ENCODE assay signal across 8 cellular contexts in genomic region chr11:10735532-10736465, GRCh38. TPM values are rescaled to one million over a fixed set of nuclear protein-coding genes. Genes with fewer than 3 reads are reported as not detected.
DNase-seq lines count a peak whose midpoint lies in the region; ATAC-seq, FAIRE-seq and TF ChIP-seq lines count a peak whose summit lies in the region.

No MANE protein-coding gene starts in this region.

- no peaks in the 10 kb centered on the region for H3K9me3 ChIP-seq in K562 (replicated peaks; ENCODE audit: control insufficient read depth, insufficient read depth, low read depth, low read length)

- in situ Hi-C loops in K562 (cut with MboI): loop anchor here (5.0 to 25.0 kb wide), 3 partner anchors 223 to 523 kb away; no protein-coding TSS in a partner anchor

- H4K20me1 ChIP-seq in K562 (replicated peaks; ENCODE audit: control insufficient read depth, insufficient read depth, low read length): no peaks in the 10 kb centered on the region

- CTCF ChIA-PET in K562 (lab: Yijun Ruan, JAX; ENCODE audit: low intra/inter-chr PET ratio): interaction anchor here (0.5 to 3.8 kb wide), 14 partner anchors 26 to 1246 kb away, joined by 3 to 39 read pairs (median 5); no protein-coding TSS in a partner anchor

- FAIRE-seq in TTC549 (lab: Jason Lieb, UNC) (peak; percentile 73), K562 (lab: Jason Lieb, UNC) (peak; percentile 97)

- peak overlapping the region; percentile 27; the same call in 1 of the 2 replicates for H3K4me3 ChIP-seq in K562

- no peaks in the 10 kb centered on the region for H3K79me2 ChIP-seq in K562 (ENCODE audit: control insufficient read depth, insufficient read depth, low read length)

- peak; percentile 28; the same call in 1 of the 2 replicates for TF ChIP-seq EP300 in K562 (IDR thresholded peaks at IDR 0.05; ENCODE audit: low read length)

- no peaks in the 10 kb centered on the region for H3K9me1 ChIP-seq in K562 (ENCODE audit: control insufficient read depth, insufficient read depth, low read length)

- peak; percentile 97 to 98 (median 98) for TF ChIP-seq CTCF in K562 (IDR thresholded peaks at IDR 0.05 in 2 of 3, conservative IDR thresholded peaks at IDR 0.05 in 1 of 3; ENCODE audit: insufficient read depth in 2 of 3, low read depth in 1 of 3, low read length in 3 of 3)

- DNase-seq in A172 (ENCODE audit: low spot score): peak; percentile 95
- peak; percentile 56 for DNase-seq in NCI-H2081 treated with DMSO at 0.1 percent for 48 hours (lab: John Stamatoyannopoulos, UW)
- DNase-seq in K562 (ENCODE audit: extremely low read depth in 1 of 4, low spot score in 3 of 4): peak; percentile 95 to 98 (median 96)
- peak; percentile 82 for DNase-seq in iPS DF 19.7 (ENCODE audit: low read depth, low spot score)
- DNase-seq in sciatic nerve (ENCODE audit: low spot score): peak; percentile 97

- H3K4me2 ChIP-seq in K562 (ENCODE audit: insufficient read depth, low read length): peak overlapping the region; percentile 71

- H3K4me1 ChIP-seq in K562 (replicated peaks in 1 of 2; ENCODE audit: control insufficient read depth in 2 of 2, insufficient read depth in 2 of 2, low read length in 2 of 2): peaks cover 7% of the 10 kb centered on the region in 2 experiments; a peak in 4 of 5 replicates

- no peak for TF ChIP-seq POLR2A in K562 (conservative IDR thresholded peaks at IDR 0.05)

- peak; percentile 99 to 100 for TF ChIP-seq RAD21 in K562 (CRISPR knock-in tag; conservative IDR thresholded peaks at IDR 0.05 in 1 of 2, IDR thresholded peaks at IDR 0.05 in 1 of 2)

- H3K9ac ChIP-seq in K562 (ENCODE audit: insufficient read depth in 1 of 2, low read depth in 2 of 2, low read length in 2 of 2): peak overlapping the region; percentile 64 to 82; a peak in 3 of 4 replicates

- intact Hi-C loops in K562 (cut with micrococcal nuclease) (loop anchor here (1.0 to 5.0 kb wide), 8 partner anchors 81 to 528 kb away; partner anchors contain the start of gene RNF141), sciatic nerve (cut with DNase I) (loop anchor here (5.0 kb wide), 1 partner anchor 323 kb away; no protein-coding TSS in a partner anchor)

- POLR2A ChIA-PET in K562 (lab: Yijun Ruan, JAX): interaction anchor here (0.6 to 0.9 kb wide), 3 partner anchors 166 to 535 kb away, joined by 3 to 4 read pairs (median 3); partner anchors contain the start of gene AMPD3

- no TSS peak for BruUV-seq in K562 (replicated peaks; lab: Mats Ljungman, UMichigan)

- peak overlapping the region; percentile 93 for H2AFZ ChIP-seq in K562 (ENCODE audit: low read depth, low read length)

- no peaks in the 10 kb centered on the region for H3K27me3 ChIP-seq in K562 (ENCODE audit: control insufficient read depth in 2 of 2, insufficient read depth in 2 of 2, low read length in 2 of 2)

- peak overlapping the region; percentile 76; the same call in 2 of the 3 replicates for H3K27ac ChIP-seq in K562 (ENCODE audit: extremely low read depth, low read depth, low read length)

- WGBS in K562 (ENCODE audit: insufficient coverage, low coverage, missing lambda C conversion rate): 2% methylated on average over 20 of the region's 20 CpGs

- peak; percentile 84 for ATAC-seq in GM18519 (IDR thresholded peaks at IDR 0.05; ENCODE audit: low FRiP score, unreplicated experiment)
- ATAC-seq in HG03064 (IDR thresholded peaks at IDR 0.05; ENCODE audit: low read depth, unreplicated experiment): peak; percentile 95
- ATAC-seq in K562: peak; percentile 100
- peak; percentile 99 for ATAC-seq in sciatic nerve

- H3K36me3 ChIP-seq in K562 (ENCODE audit: control insufficient read depth, insufficient read depth, low read length): no peaks in the 10 kb centered on the region

TF ChIP-seq in K562, 482 proteins besides CTCF, POLR2A, EP300 and RAD21 (continues in another document):
- no peak for TF ChIP-seq RBM17 (IDR thresholded peaks at IDR 0.05; ENCODE audit: borderline replicate concordance, low read depth, low read length)
- peak; percentile 66 for TF ChIP-seq SOX6 (IDR thresholded peaks at IDR 0.05)
- TF ChIP-seq ZNF431 (CRISPR knock-in tag; IDR thresholded peaks at IDR 0.05): no peak
- peak; percentile 100 for TF ChIP-seq SMC3 (conservative IDR thresholded peaks at IDR 0.05; ENCODE audit: insufficient read depth, low read depth, low read length)
- TF ChIP-seq FOXK2 (conservative IDR thresholded peaks at IDR 0.05 in 1 of 2, IDR thresholded peaks at IDR 0.05 in 1 of 2; ENCODE audit: low read depth in 2 of 2): peak; percentile 96 to 98
- TF ChIP-seq CEBPZ (IDR thresholded peaks at IDR 0.05; ENCODE audit: borderline replicate concordance, low read depth, low read length): no peak; the same call in 1 of the 2 replicates
- TF ChIP-seq BDP1 (IDR thresholded peaks at IDR 0.05; ENCODE audit: insufficient read depth, insufficient read length): no peak
- TF ChIP-seq NR2C1 (IDR thresholded peaks at IDR 0.05): no peak
- 0 out of 2 replicates have a peak, but pooled peaks have one; percentile 14 for TF ChIP-seq NR2C1 (tag; IDR thresholded peaks at IDR 0.05)
- 0 out of 2 replicates have a peak, but pooled peaks have one; percentile 39 for TF ChIP-seq NFRKB (IDR thresholded peaks at IDR 0.05; ENCODE audit: low read depth)
- 0 out of 2 replicates have a peak, but pooled peaks have one; percentile 36 for TF ChIP-seq C11orf30 (IDR thresholded peaks at IDR 0.05; ENCODE audit: low read depth)
- TF ChIP-seq FUS (optimal IDR thresholded peaks at IDR 0.05; ENCODE audit: low read depth, low read length): no peak
- TF ChIP-seq ZNF766 (CRISPR knock-in tag; conservative IDR thresholded peaks at IDR 0.05): no peak

RNA-seq across cellular contexts. Expression of gene CTR9, which starts 15.2 kb away (rescaled TPM):
- total RNA-seq in A172 (2014; rRNA removed; shearing (Covaris generic)): 22.6 and 23.1 TPM in 2 replicates
- 35.7 and 76.5 TPM in 2 replicates for total RNA-seq in K562 (2011; cell fraction: chromatin; rRNA removed; ENCODE audit: low replicate concordance)
- 13.2 and 17.0 TPM in 2 replicates for total RNA-seq in K562 (2011; cell fraction: nucleolus; rRNA removed)
- total RNA-seq in K562 (2011; cell fraction: nucleoplasm; rRNA removed): 24.9 and 31.0 TPM in 2 replicates
- total RNA-seq in K562 (2014; rRNA removed) (52.4 and 56.1 TPM in 2 replicates), K562 (2014; rRNA removed; fragmentation: Illumina TruSeq; extraction: Trizol) (51.9 and 61.2 TPM in 2 replicates), K562 (2015; rRNA removed; fragmentation: Illumina TruSeq; extraction: Trizol) (34.7 and 42.2 TPM in 2 replicates), K562 (2021) (52.7 and 57.9 TPM in 2 replicates), sciatic nerve (31.9 TPM)
- polyA plus RNA-seq in K562 (2011; rRNA removed) (17.6 and 27.3 TPM in 2 replicates), K562 (2014; fragmentation: Illumina TruSeq; extraction: Trizol) (74.3 and 79.3 TPM in 2 replicates), K562 (2014; fragmentation: Nextera tagmentation; extraction: Ambion mirVana) (10 to 100 TPM; 25.4 to 38.3 TPM), K562 (2014; rRNA removed) (47.3 and 49.7 TPM in 2 replicates)
- 8.8 and 10.4 TPM in 2 replicates for polyA plus RNA-seq in K562 (2011; cell fraction: cytosol; rRNA removed)
- 9.5 and 11.5 TPM in 2 replicates for polyA plus RNA-seq in K562 (2011; cell fraction: nucleus; rRNA removed)
- 33.8 and 38.2 TPM in 2 replicates for polyA plus RNA-seq in K562 (2012)
- 38.7 and 48.2 TPM in 2 replicates for polyA minus RNA-seq in K562 (2011; rRNA and poly(A)+ RNA removed)
- polyA minus RNA-seq in K562 (2011; cell fraction: cytosol; rRNA and poly(A)+ RNA removed): 20.4 and 24.3 TPM in 2 replicates
- polyA minus RNA-seq in K562 (2011; cell fraction: nucleus; rRNA and poly(A)+ RNA removed): 10.6 and 23.2 TPM in 2 replicates

RNA-seq across cellular contexts. Expression of gene IRAG1, which starts 42.2 kb away (rescaled TPM):
- not detected in 2 replicates for total RNA-seq in A172 (2014; rRNA removed; shearing (Covaris generic))
- 0.07 and 0.23 TPM in 2 replicates for total RNA-seq in K562 (2011; cell fraction: chromatin; rRNA removed; ENCODE audit: low replicate concordance)
- 0.17 and 0.26 TPM in 2 replicates for total RNA-seq in K562 (2011; cell fraction: nucleolus; rRNA removed)
- total RNA-seq in K562 (2011; cell fraction: nucleoplasm; rRNA removed): 0.15 TPM in 2 replicates
- total RNA-seq in K562 (2014; rRNA removed): 0.04 TPM in 1 of 2 replicates, not detected in the other
- 0.07 and 0.22 TPM in 2 replicates for total RNA-seq in K562 (2014; rRNA removed; fragmentation: Illumina TruSeq; extraction: Trizol)
- 0.08 and 0.11 TPM in 2 replicates for total RNA-seq in K562 (2015; rRNA removed; fragmentation: Illumina TruSeq; extraction: Trizol)
- 0.22 and 0.27 TPM in 2 replicates for total RNA-seq in K562 (2021)
- polyA plus RNA-seq in K562 (2011; rRNA removed): 0.11 and 0.14 TPM in 2 replicates
- 0.10 and 0.16 TPM in 2 replicates for polyA plus RNA-seq in K562 (2011; cell fraction: cytosol; rRNA removed)
- polyA plus RNA-seq in K562 (2011; cell fraction: nucleus; rRNA removed): 0.10 TPM in 2 replicates
- 0.08 and 0.15 TPM in 2 replicates for polyA plus RNA-seq in K562 (2012)
- 0.07 and 0.10 TPM in 2 replicates for polyA plus RNA-seq in K562 (2014; fragmentation: Illumina TruSeq; extraction: Trizol)
- under 1 TPM; 0.01 TPM for polyA plus RNA-seq in K562 (2014; fragmentation: Nextera tagmentation; extraction: Ambion mirVana)
- 0.01 TPM in 1 of 2 replicates, not detected in the other for polyA plus RNA-seq in K562 (2014; rRNA removed)
- 0.07 and 0.45 TPM in 2 replicates for polyA minus RNA-seq in K562 (2011; rRNA and poly(A)+ RNA removed)
- polyA minus RNA-seq in K562 (2011; cell fraction: cytosol; rRNA and poly(A)+ RNA removed): not detected in 2 replicates
- polyA minus RNA-seq in K562 (2011; cell fraction: nucleus; rRNA and poly(A)+ RNA removed): under 0.01 and 0.11 TPM in 2 replicates
- 9.6 TPM for total RNA-seq in sciatic nerve

Comparison
In these comparisons a context has a peak if more than half of its experiments do, and no peak if none do; other contexts are left out.
1. Peak in every context shown above with its lines: DNase-seq, ATAC-seq, H3K4me3 ChIP-seq and H3K27ac ChIP-seq.